ENCODE assay signal across 8 cellular contexts in the genomic region with DNA sequence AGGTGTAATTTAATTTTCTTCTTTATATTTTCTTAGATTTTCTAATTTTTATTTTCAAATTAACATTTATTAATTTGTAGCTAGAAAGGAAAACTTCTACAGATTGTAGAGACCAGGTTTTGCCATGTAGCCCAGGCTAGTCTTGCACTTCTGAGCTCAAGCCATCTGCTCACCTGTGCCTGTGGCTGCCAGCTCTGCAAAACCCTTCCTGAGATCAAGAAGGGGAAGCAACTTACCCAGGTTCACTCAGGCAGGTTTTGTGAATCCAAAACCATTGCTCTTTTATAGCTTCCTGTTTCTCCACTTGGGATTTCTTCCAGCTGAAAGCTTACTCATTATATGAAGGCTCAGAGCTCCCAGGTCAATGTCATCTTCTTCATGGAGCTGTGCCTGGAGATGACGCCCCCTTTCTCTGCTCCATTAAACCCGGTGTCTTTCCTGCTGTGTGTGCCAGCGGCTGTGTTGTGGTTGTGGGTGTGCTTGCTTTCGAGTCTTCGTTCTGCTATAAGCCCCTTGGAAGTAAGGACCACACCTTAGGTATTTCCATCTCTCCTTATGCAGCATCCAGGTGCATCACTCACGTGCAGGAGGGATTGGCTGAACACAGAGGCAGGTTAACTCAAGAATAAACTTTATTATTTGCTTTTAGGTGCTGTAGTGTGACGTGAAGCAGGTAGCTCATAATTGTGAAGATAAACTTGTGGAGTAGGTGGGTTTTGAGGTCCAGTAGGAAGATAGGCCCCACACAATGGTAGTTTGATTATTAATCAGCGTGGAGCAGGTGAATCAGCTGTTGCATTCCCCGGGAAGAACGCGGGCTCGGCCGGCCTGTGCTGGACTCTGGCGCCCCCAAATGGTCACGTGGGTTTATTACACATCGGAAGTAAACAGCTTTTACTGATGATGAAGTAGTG. TPM values are rescaled to one million over a fixed set of nuclear protein-coding genes. Genes with fewer than 3 reads are reported as not detected.
DNase-seq lines count a peak whose midpoint lies in the region; ATAC-seq and TF ChIP-seq lines count a peak whose summit lies in the region.

No MANE protein-coding gene starts in this region.

- H3K9me3 ChIP-seq in T-helper 17 cell (ENCODE audit: control insufficient read depth, low read length, poor library complexity, severe bottlenecking): no peaks in the 10 kb centered on the region
- H3K9me3 ChIP-seq in adipocyte (ENCODE audit: control insufficient read depth, low read length): no peaks in the 10 kb centered on the region
- H3K9me3 ChIP-seq in aorta (ENCODE audit: control insufficient read depth, low read length): no peaks in the 10 kb centered on the region

- H3K27me3 ChIP-seq in adipocyte (replicated peaks; ENCODE audit: control insufficient read depth, insufficient read depth, low read length) (no peaks in the 10 kb centered on the region), aorta (ENCODE audit: control insufficient read depth in 1 of 2, insufficient read depth in 2 of 2, low read length in 1 of 2) (no peaks in the 10 kb centered on the region)

- peaks cover 8% of the 10 kb centered on the region for H3K27me3 Mint-ChIP-seq in T-helper 17 cell

- H3K4me3 ChIP-seq in GM12864 (ENCODE audit: low read depth, low read length) (no peak overlapping the region), adipocyte (ENCODE audit: low read length) (peak overlapping the region; percentile 60), retinal pigment epithelial cell (ENCODE audit: low read length) (no peak overlapping the region), aorta (ENCODE audit: low read length in 2 of 2) (no peak overlapping the region)

- H3K4me1 Mint-ChIP-seq in T-helper 17 cell: peaks cover 8% of the 10 kb centered on the region

- no peak overlapping the region for H3K27ac Mint-ChIP-seq in T-helper 17 cell

- no peak overlapping the region for H3K27ac ChIP-seq in aorta (ENCODE audit: low read depth in 1 of 2, low read length in 2 of 2)

- H3K4me1 ChIP-seq in adipocyte (ENCODE audit: control insufficient read depth, insufficient read depth, low read length) (peaks cover 7% of the 10 kb centered on the region), aorta (ENCODE audit: control insufficient read depth in 1 of 2, insufficient read depth in 2 of 2, low read length in 2 of 2) (no peaks in the 10 kb centered on the region)

- no peaks in the 10 kb centered on the region for H3K36me3 Mint-ChIP-seq in T-helper 17 cell (ENCODE audit: low read depth)

- intact Hi-C loops in left ventricle myocardium superior (cut with micrococcal nuclease): loop anchor here (5.0 to 10.0 kb wide), 2 partner anchors 134 to 287 kb away; a partner anchor contains a TSS
- intact Hi-C loops in aorta (cut with DNase I): loop anchor here (2.0 to 5.0 kb wide), 4 partner anchors 134 to 284 kb away; no protein-coding TSS in a partner anchor

- peak; percentile 89 for TF ChIP-seq CTCF in GM12864 (IDR thresholded peaks at IDR 0.05; ENCODE audit: low read depth, low read length, missing control alignments)
- TF ChIP-seq CTCF in retinal pigment epithelial cell (conservative IDR thresholded peaks at IDR 0.05; ENCODE audit: low read depth, low read length): peak; percentile 77

- DNase-seq in GM12864 (ENCODE audit: low read depth) (no peak), NCI-H187 (lab: John Stamatoyannopoulos, UW) (peak; percentile 9 to 17), T-helper 17 cell (peak; percentile 66 to 83 (median 69)), adipocyte (ENCODE audit: low read depth) (peak; percentile 87), left ventricle myocardium superior (peak; percentile 83), retinal pigment epithelial cell (ENCODE audit: low read depth) (no peak), aorta (peak; percentile 86 to 95)

- H3K36me3 ChIP-seq in adipocyte (ENCODE audit: control insufficient read depth, insufficient read depth, low read length, severe bottlenecking) (no peaks in the 10 kb centered on the region), aorta (ENCODE audit: control insufficient read depth in 1 of 2, insufficient read depth in 2 of 2, low read length in 1 of 2) (no peaks in the 10 kb centered on the region)

- peak overlapping the region; percentile 17 for H3K9ac ChIP-seq in adipocyte (ENCODE audit: low read length)

- H3K4me3 Mint-ChIP-seq in T-helper 17 cell: peak overlapping the region; percentile 9

- 14 to 16% methylated on average over 16 of the region's 16 CpGs for WGBS in aorta, 2 donors

- ATAC-seq in T-helper 17 cell (peak; percentile 95), left ventricle myocardium superior (peak; percentile 84), aorta (ENCODE audit: low FRiP score) (peak; percentile 88), HG03442 (IDR thresholded peaks at IDR 0.05; ENCODE audit: unreplicated experiment) (no peak)

RNA-seq across cellular contexts. Expression of a gene that starts 42.2 kb away (rescaled TPM):
- total RNA-seq in T-helper 17 cell (10 to 100 TPM; 15.9 to 22.3 TPM), left ventricle myocardium superior (11.6 TPM), aorta (10 to 100 TPM; 17.8 to 19.8 TPM)
- 1 to 10 TPM; 3.5 to 7.2 TPM for polyA plus RNA-seq in aorta

Comparison
In these comparisons a context has a peak if more than half of its experiments do, and no peak if none do; other contexts are left out.
1. DNase-seq: peak in NCI-H187 (2 of 2), T-helper 17 cell (3 of 3), adipocyte (single experiment), left ventricle myocardium superior (single experiment) and aorta (2 of 2); none in GM12864 (single experiment) and retinal pigment epithelial cell (single experiment).